ENCODE assay signal across 13 cellular contexts in the genomic region with DNA sequence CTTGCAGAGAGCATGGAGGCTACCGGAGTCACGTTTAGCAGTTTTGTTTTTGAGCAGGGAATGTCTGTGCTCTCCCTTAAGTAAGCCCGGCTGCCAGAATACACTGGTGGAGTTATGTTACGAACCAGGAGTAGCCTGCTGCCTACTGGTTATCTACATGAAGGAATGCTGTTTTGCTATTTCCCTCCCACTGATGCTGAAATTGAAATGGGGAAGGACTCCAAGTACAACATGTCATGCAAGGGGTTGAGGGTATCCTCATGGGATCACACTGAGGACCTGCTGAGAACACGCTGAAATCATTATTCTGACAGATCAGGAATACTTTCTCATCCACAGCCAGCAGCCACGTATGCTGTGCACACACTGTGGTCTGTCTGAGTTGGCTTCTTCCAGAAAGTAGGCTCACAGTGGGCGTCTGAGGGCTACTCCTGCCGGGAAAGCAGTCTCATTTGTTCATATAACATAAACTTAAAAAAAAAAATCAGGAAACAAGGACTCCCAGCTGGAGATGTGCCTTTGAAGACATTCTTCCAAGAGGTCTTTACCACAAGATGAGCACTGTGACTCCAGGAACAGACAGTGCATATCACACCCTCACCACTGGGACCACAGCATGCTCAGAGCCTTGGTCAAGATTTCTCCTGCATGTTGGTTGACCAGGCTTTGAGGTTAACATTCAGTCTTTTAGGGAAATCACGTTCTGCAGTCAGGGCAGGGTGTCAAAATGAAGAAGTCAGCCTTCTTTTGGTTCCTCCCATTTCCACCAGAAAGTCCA.
DNase-seq lines count a peak whose midpoint lies in the region; ATAC-seq and TF ChIP-seq lines count a peak whose summit lies in the region.
"Had no signal": no experiment of that assay in that cellular context is flagged by ENCODE, and none has a peak within 500 bp of the region (broad histone marks: within the 10 kb centered on the region; RNA-seq: fewer than 3 reads in every experiment).

No MANE protein-coding gene starts in this region.

- intact Hi-C loops in esophagus muscularis mucosa (cut with DNase I): no loop called here
- intact Hi-C loops in left lung (cut with DNase I): no loop called here
- intact Hi-C loops in stomach (cut with DNase I; ENCODE audit: low total_unique reads): no loop called here

- no peaks in the 10 kb centered on the region for H4K20me1 ChIP-seq in GM23248 (ENCODE audit: insufficient read depth)

- in situ Hi-C loops in GM23248 (cut with MboI): no loop called here

- H2AFZ ChIP-seq in GM23248: peak overlapping the region; percentile 26

- no peak for TF ChIP-seq POLR2A in esophagus muscularis mucosa (IDR thresholded peaks at IDR 0.05; ENCODE audit: low read depth)
- no peak for TF ChIP-seq POLR2A in stomach (IDR thresholded peaks at IDR 0.05)

- H3K9me3 ChIP-seq in GM23248 (ENCODE audit: low read depth) (no peaks in the 10 kb centered on the region), esophagus muscularis mucosa (no peaks in the 10 kb centered on the region), left lung (no peaks in the 10 kb centered on the region), stomach (no peaks in the 10 kb centered on the region)

- peaks cover 71% of the 10 kb centered on the region for H3F3A ChIP-seq in GM23248 (ENCODE audit: insufficient read depth)

- DNase-seq in GM23248 (peak; percentile 92), esophagus muscularis mucosa (ENCODE audit: extremely low spot score) (no peak), left lung (no peak), stomach (no peak), NCI-H128 (lab: John Stamatoyannopoulos, UW; ENCODE audit: unreplicated experiment) (no peak), nephron progenitor cell (no peak)
- DNase-seq in activated naive CD8-positive, alpha-beta T cell treated with anti-CD3 and anti-CD28 coated beads, Interleukin-2, amount 50 U/mL, for 24 hours: no peak
- DNase-seq: activated CD4-positive, alpha-beta memory T cell treated with anti-CD3 and anti-CD28 coated beads for 36 hours; activated naive CD4-positive, alpha-beta T cell treated with anti-CD3 and anti-CD28 coated beads, Interleukin-2, amount 10 ng/mL, durations not matched to agents 7 days and 5 days; effector memory CD8-positive, alpha-beta T cell; NCI-H2227 treated with DMSO at 0.1 percent for 48 hours had no signal

- H3K4me1 ChIP-seq in GM23248 (ENCODE audit: insufficient read depth): peaks cover 46% of the 10 kb centered on the region
- H3K4me1 ChIP-seq in esophagus muscularis mucosa: peaks cover 0 to 25% (median 8%) of the 10 kb centered on the region in 4 donors
- peaks cover 0 to 3% of the 10 kb centered on the region in 2 donors for H3K4me1 ChIP-seq in left lung
- H3K4me1 ChIP-seq in stomach: no peaks in the 10 kb centered on the region

- peak overlapping the region; percentile 64 for H3K9ac ChIP-seq in GM23248

- no peak overlapping the region for H3K4me3 Mint-ChIP-seq in activated naive CD8-positive, alpha-beta T cell treated with anti-CD3 and anti-CD28 coated beads, Interleukin-2, amount 50 U/mL, for 24 hours
- H3K4me3 Mint-ChIP-seq in nephron progenitor cell: no peak overlapping the region
- H3K4me3 Mint-ChIP-seq: activated CD4-positive, alpha-beta memory T cell treated with anti-CD3 and anti-CD28 coated beads for 36 hours; activated naive CD4-positive, alpha-beta T cell treated with anti-CD3 and anti-CD28 coated beads, Interleukin-2, amount 10 ng/mL, durations not matched to agents 7 days and 5 days; effector memory CD8-positive, alpha-beta T cell; stimulated activated effector memory CD8-positive, alpha-beta T cell treated with anti-CD3 and anti-CD28 coated beads, Interleukin-12 subunit alpha, Interleukin-12 subunit beta, amount 100 ng/mL, for 72 hours had no signal

- 0 out of 2 replicates have a peak, but pooled peaks cover 7% of the 10 kb centered on the region for H3K79me2 ChIP-seq in GM23248 (ENCODE audit: insufficient read depth)

- WGBS in GM23248 (ENCODE audit: low coverage in 1 of 2, low lambda C conversion rate in 2 of 2, missing lambda C conversion rate in 2 of 2), 2 experiments: 1 to 4% methylated on average over 9 of the region's 9 CpGs
- 74% methylated on average over 8 of the region's 9 CpGs for WGBS in esophagus muscularis mucosa
- 47 to 66% (median 59%) methylated on average over 9 of the region's 9 CpGs for WGBS in stomach, 5 donors

- H3K9me2 ChIP-seq in GM23248 (ENCODE audit: insufficient read depth): no peaks in the 10 kb centered on the region

- no peak for TF ChIP-seq EP300 in esophagus muscularis mucosa (IDR thresholded peaks at IDR 0.05)
- no peak for TF ChIP-seq EP300 in stomach (IDR thresholded peaks at IDR 0.05)

- H3K27ac Mint-ChIP-seq in activated naive CD8-positive, alpha-beta T cell treated with anti-CD3 and anti-CD28 coated beads, Interleukin-2, amount 50 U/mL, for 24 hours: no peak overlapping the region
- no peak overlapping the region for H3K27ac Mint-ChIP-seq in nephron progenitor cell
- H3K27ac Mint-ChIP-seq: activated CD4-positive, alpha-beta memory T cell treated with anti-CD3 and anti-CD28 coated beads for 36 hours; activated naive CD4-positive, alpha-beta T cell treated with anti-CD3 and anti-CD28 coated beads, Interleukin-2, amount 10 ng/mL, durations not matched to agents 7 days and 5 days; effector memory CD8-positive, alpha-beta T cell; stimulated activated effector memory CD8-positive, alpha-beta T cell treated with anti-CD3 and anti-CD28 coated beads, Interleukin-12 subunit alpha, Interleukin-12 subunit beta, amount 100 ng/mL, for 72 hours had no signal

- H3K4me1 Mint-ChIP-seq in activated naive CD8-positive, alpha-beta T cell treated with anti-CD3 and anti-CD28 coated beads, Interleukin-2, amount 50 U/mL, for 24 hours: no peaks in the 10 kb centered on the region
- peaks cover 9% of the 10 kb centered on the region for H3K4me1 Mint-ChIP-seq in nephron progenitor cell
- H3K4me1 Mint-ChIP-seq: activated naive CD4-positive, alpha-beta T cell treated with anti-CD3 and anti-CD28 coated beads, Interleukin-2, amount 10 ng/mL, durations not matched to agents 7 days and 5 days; stimulated activated effector memory CD8-positive, alpha-beta T cell treated with anti-CD3 and anti-CD28 coated beads, Interleukin-12 subunit alpha, Interleukin-12 subunit beta, amount 100 ng/mL, for 72 hours had no signal

- TF ChIP-seq CTCF in esophagus muscularis mucosa (IDR thresholded peaks at IDR 0.05) (no peak), left lung (IDR thresholded peaks at IDR 0.05) (no peak), stomach (IDR thresholded peaks at IDR 0.05) (no peak), nephron progenitor cell (IDR thresholded peaks at IDR 0.05) (no peak)

- H3K27me3 Mint-ChIP-seq in activated naive CD8-positive, alpha-beta T cell treated with anti-CD3 and anti-CD28 coated beads, Interleukin-2, amount 50 U/mL, for 24 hours: peaks cover 9% of the 10 kb centered on the region
- H3K27me3 Mint-ChIP-seq in nephron progenitor cell (ENCODE audit: low read depth, poor library complexity): peaks cover 9% of the 10 kb centered on the region

- H3K4me2 ChIP-seq in GM23248 (ENCODE audit: unreplicated experiment): peak overlapping the region; percentile 72

- H3K36me3 Mint-ChIP-seq in activated naive CD8-positive, alpha-beta T cell treated with anti-CD3 and anti-CD28 coated beads, Interleukin-2, amount 50 U/mL, for 24 hours (ENCODE audit: low read depth): no peaks in the 10 kb centered on the region
- no peaks in the 10 kb centered on the region for H3K36me3 Mint-ChIP-seq in nephron progenitor cell (ENCODE audit: low read depth)
- H3K36me3 Mint-ChIP-seq: activated CD4-positive, alpha-beta memory T cell treated with anti-CD3 and anti-CD28 coated beads for 36 hours; activated naive CD4-positive, alpha-beta T cell treated with anti-CD3 and anti-CD28 coated beads, Interleukin-2, amount 10 ng/mL, durations not matched to agents 7 days and 5 days; stimulated activated effector memory CD8-positive, alpha-beta T cell treated with anti-CD3 and anti-CD28 coated beads, Interleukin-12 subunit alpha, Interleukin-12 subunit beta, amount 100 ng/mL, for 72 hours had no signal

- no peaks in the 10 kb centered on the region for H3K9me3 Mint-ChIP-seq in activated naive CD8-positive, alpha-beta T cell treated with anti-CD3 and anti-CD28 coated beads, Interleukin-2, amount 50 U/mL, for 24 hours
- H3K9me3 Mint-ChIP-seq in nephron progenitor cell: no peaks in the 10 kb centered on the region
- H3K9me3 Mint-ChIP-seq: activated CD4-positive, alpha-beta memory T cell treated with anti-CD3 and anti-CD28 coated beads for 36 hours; activated naive CD4-positive, alpha-beta T cell treated with anti-CD3 and anti-CD28 coated beads, Interleukin-2, amount 10 ng/mL, durations not matched to agents 7 days and 5 days; effector memory CD8-positive, alpha-beta T cell; stimulated activated effector memory CD8-positive, alpha-beta T cell treated with anti-CD3 and anti-CD28 coated beads, Interleukin-12 subunit alpha, Interleukin-12 subunit beta, amount 100 ng/mL, for 72 hours had no signal

- H3K27ac ChIP-seq in GM23248: peak overlapping the region; percentile 87
- H3K27ac ChIP-seq in esophagus muscularis mucosa (replicated peaks in 1 of 4): peak overlapping the region; percentile 41 to 60 (median 53)
- H3K27ac ChIP-seq in left lung: peak overlapping the region in 1 of 2 donors; percentile 21
- peak overlapping the region in 4 of 5 donors; percentile 14 to 54 (median 22) for H3K27ac ChIP-seq in stomach

- peak; percentile 54 for ATAC-seq in left lung
- no peak for ATAC-seq in activated naive CD8-positive, alpha-beta T cell treated with anti-CD3 and anti-CD28 coated beads, Interleukin-2, amount 50 U/mL, for 24 hours
- no peak for ATAC-seq in HG02938 (IDR thresholded peaks at IDR 0.05; ENCODE audit: unreplicated experiment)
- ATAC-seq: effector memory CD8-positive, alpha-beta T cell; stimulated activated effector memory CD8-positive, alpha-beta T cell treated with anti-CD3 and anti-CD28 coated beads, Interleukin-12 subunit alpha, Interleukin-12 subunit beta, amount 100 ng/mL, for 72 hours had no signal

- peak overlapping the region; percentile 12; the same call in 1 of the 2 replicates for H3K4me3 ChIP-seq in GM23248
- H3K4me3 ChIP-seq in esophagus muscularis mucosa: no peak overlapping the region
- H3K4me3 ChIP-seq in left lung: no peak overlapping the region
- no peak overlapping the region for H3K4me3 ChIP-seq in stomach

- no peaks in the 10 kb centered on the region for H3K27me3 ChIP-seq in GM23248 (replicated peaks; ENCODE audit: insufficient read depth)
- no peaks in the 10 kb centered on the region for H3K27me3 ChIP-seq in esophagus muscularis mucosa
- H3K27me3 ChIP-seq in left lung: no peaks in the 10 kb centered on the region
- H3K27me3 ChIP-seq in stomach: no peaks in the 10 kb centered on the region

- H3K36me3 ChIP-seq in GM23248 (ENCODE audit: low read depth) (no peaks in the 10 kb centered on the region), esophagus muscularis mucosa (no peaks in the 10 kb centered on the region), left lung (no peaks in the 10 kb centered on the region), stomach (no peaks in the 10 kb centered on the region)
